Comparison of ENCODE assay signal across 7 cellular contexts in the genomic region with DNA sequence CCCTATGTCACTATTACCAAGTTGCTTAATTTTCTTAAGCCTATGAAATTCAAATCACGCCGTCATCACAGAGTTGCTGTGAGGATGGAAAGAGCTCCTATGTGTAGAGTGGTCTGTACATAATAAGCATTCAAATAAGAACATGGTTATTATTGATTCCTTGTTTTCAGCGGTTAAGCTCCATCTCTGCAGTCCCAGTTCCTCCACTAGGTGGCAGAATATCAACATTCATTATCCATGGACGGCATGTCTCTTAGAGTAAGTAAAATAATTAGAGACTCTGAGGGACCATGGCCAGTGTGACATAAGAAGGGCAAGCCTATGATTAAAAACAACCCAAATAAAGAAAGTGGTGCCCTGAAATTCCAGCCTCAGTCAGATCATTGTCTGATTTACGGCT.
A peak's percentile ranks its signal among the peaks of the same experiment; 100 is the strongest.
DNase-seq lines count a peak whose midpoint lies in the region; ATAC-seq, FAIRE-seq and TF ChIP-seq lines count a peak whose summit lies in the region.

No MANE protein-coding gene starts in this region.

- no peaks in the 10 kb centered on the region for H3K36me3 Mint-ChIP-seq in brain

- H3K9me3 ChIP-seq in keratinocyte (ENCODE audit: control insufficient read depth, low read depth, low read length), result no peaks in the 10 kb centered on the region

- ATAC-seq in HG02623 (IDR thresholded peaks at IDR 0.05; ENCODE audit: unreplicated experiment), result no peak

- no peak overlapping the region for H3K27ac ChIP-seq in keratinocyte (ENCODE audit: control insufficient read depth, insufficient read depth, low read length)

- H3K4me2 ChIP-seq in keratinocyte (ENCODE audit: control insufficient read depth, extremely low read depth, insufficient read depth, low read depth, low read length), result no peak overlapping the region

- H3K79me2 ChIP-seq in keratinocyte (ENCODE audit: control insufficient read depth, insufficient read depth, low read length), result no peaks in the 10 kb centered on the region

- H3K9me3 Mint-ChIP-seq in brain, result peaks cover 0 to 3% (median 2%) of the 10 kb centered on the region in 5 experiments

- no peak overlapping the region for H3K9ac ChIP-seq in keratinocyte (ENCODE audit: control insufficient read depth, extremely low read depth, insufficient read depth, low read length)

- H3K27me3 Mint-ChIP-seq in brain, result no peaks in the 10 kb centered on the region

- H3K4me1 ChIP-seq in keratinocyte (ENCODE audit: control insufficient read depth, extremely low read depth, insufficient read depth, low read length), result no peaks in the 10 kb centered on the region

- no peaks in the 10 kb centered on the region for H3K9me1 ChIP-seq in keratinocyte (ENCODE audit: control insufficient read depth, extremely low read depth, insufficient read depth, low read length)

- no peak overlapping the region for H3K4me3 Mint-ChIP-seq in brain

- FAIRE-seq in keratinocyte (lab: Jason Lieb, UNC), result no peak

- no peaks in the 10 kb centered on the region for H3K36me3 ChIP-seq in keratinocyte (ENCODE audit: control insufficient read depth in 2 of 2, extremely low read depth in 1 of 2, insufficient read depth in 2 of 2, low read length in 2 of 2)

- no peak overlapping the region for H3K4me3 ChIP-seq in keratinocyte (ENCODE audit: control insufficient read depth in 2 of 3, extremely low read depth in 1 of 3, insufficient read depth in 2 of 3, low read depth in 1 of 3, low read length in 3 of 3)

- DNase-seq in GM04504 (ENCODE audit: low read depth) (peak; percentile 21), HPDE6-E6E7 (ENCODE audit: extremely low spot score) (peak; percentile 17), NCI-H82 (lab: John Stamatoyannopoulos, UW) (peak; percentile 77), keratinocyte (ENCODE audit: low read depth, low spot score) (no peak)
- peak; percentile 2 for DNase-seq in stimulated activated CD8-positive, alpha-beta memory T cell treated with anti-CD3 and anti-CD28 coated beads, Interleukin-15, amount 100 ng/mL, for 1 hour (ENCODE audit: low read depth)

- peaks cover 6% of the 10 kb centered on the region for H3K4me1 Mint-ChIP-seq in brain

- no peaks in the 10 kb centered on the region for H4K20me1 ChIP-seq in keratinocyte (ENCODE audit: control insufficient read depth, extremely low read depth, insufficient read depth, low read length)

- dilution Hi-C loops in keratinocyte (cut with MboI; ENCODE audit: extremely low pct_ligation_motif_present, low sequenced_read_pairs), result no loop called here

- no peak overlapping the region for H2AFZ ChIP-seq in keratinocyte (ENCODE audit: control insufficient read depth, low read length)

- H3K27me3 ChIP-seq in keratinocyte (ENCODE audit: control insufficient read depth, extremely low read depth, insufficient read depth, low read length), result no peaks in the 10 kb centered on the region

- TF ChIP-seq CTCF in brain (conservative IDR thresholded peaks at IDR 0.05) (peak; percentile 88 to 89), keratinocyte (optimal IDR thresholded peaks at IDR 0.05 in 1 of 3, IDR thresholded peaks at IDR 0.05 in 1 of 3, conservative IDR thresholded peaks at IDR 0.05 in 1 of 3; ENCODE audit: extremely low read depth in 1 of 3, insufficient read depth in 2 of 3, low read length in 3 of 3) (peak; percentile 57 to 77 (median 64))

- H3K27ac Mint-ChIP-seq in brain, result peak overlapping the region in 1 of 5 experiments; percentile 42
